ENCODE assay signal across 22 cellular contexts in genomic region chr18:23095463-23095862, GRCh38. TPM values are rescaled to one million over a fixed set of nuclear protein-coding genes. Genes with fewer than 3 reads are reported as not detected.
DNase-seq lines count a peak whose midpoint lies in the region; ATAC-seq and TF ChIP-seq lines count a peak whose summit lies in the region.
"Had no signal": no experiment of that assay in that cellular context is flagged by ENCODE, and none has a peak within 500 bp of the region (broad histone marks: within the 10 kb centered on the region; RNA-seq: fewer than 3 reads in every experiment).

No MANE protein-coding gene starts in this region.

- peaks cover 15% of the 10 kb centered on the region in 2 experiments for H3K4me1 Mint-ChIP-seq in H9

- H3K4me1 ChIP-seq in DND-41 (ENCODE audit: insufficient read depth, low read length) (peaks cover 3% of the 10 kb centered on the region; the same call in 1 of the 2 replicates), H9 (ENCODE audit: insufficient read depth, low read length) (peaks cover 6% of the 10 kb centered on the region), foreskin keratinocyte (no peaks in the 10 kb centered on the region)

- H4K5ac ChIP-seq in H9 (ENCODE audit: insufficient read length, low read depth, low read length), result no peak overlapping the region

- DNase-seq in DND-41 (no peak), H9 (no peak), RPMI8226 (peak; percentile 30), foreskin keratinocyte (no peak), activated T-cell treated with anti-CD3 and anti-CD28 coated beads for 4 hours (no peak), foreskin melanocyte (no peak)
- no peak for DNase-seq in activated naive CD4-positive, alpha-beta T cell (lab: John Stamatoyannopoulos, UW)
- DNase-seq: activated CD8-positive, alpha-beta memory T cell treated with anti-CD3 and anti-CD28 coated beads, Interleukin-2, amount 50 U/mL, for 4 hours; activated naive CD8-positive, alpha-beta T cell treated with anti-CD3 and anti-CD28 coated beads, Interleukin-2, amount 10 ng/mL, durations not matched to agents 7 days and 5 days; effector memory CD8-positive, alpha-beta T cell; head of caudate nucleus; KG1; NCI-H187; NCI-H748 treated with DMSO at 0.1 percent for 48 hours; stimulated activated CD4-positive, alpha-beta T cell treated with anti-CD3 and anti-CD28 coated beads, Interleukin-4, amount 100 ng/mL, for 24 hours had no signal

- H3K4me3 Mint-ChIP-seq in H9, result no peak overlapping the region
- H3K4me3 Mint-ChIP-seq: activated naive CD8-positive, alpha-beta T cell treated with anti-CD3 and anti-CD28 coated beads, Interleukin-2, amount 10 ng/mL, durations not matched to agents 7 days and 5 days; B cell; effector memory CD8-positive, alpha-beta T cell; memory B cell; stimulated activated naive CD8-positive, alpha-beta T cell treated with anti-CD3 and anti-CD28 coated beads, Interleukin-15, Interleukin-2, amounts not matched to agents 100 ng/mL and 50 ng/mL, for 24 hours had no signal

- H3K36me3 ChIP-seq in DND-41 (ENCODE audit: insufficient read depth, low read length), result no peaks in the 10 kb centered on the region
- H3K36me3 ChIP-seq: Peyer's patch, SJSA1, tibial nerve had no signal

- H3K9ac ChIP-seq in DND-41 (ENCODE audit: low read depth, low read length), result no peak overlapping the region
- H3K9ac ChIP-seq in H9 (ENCODE audit: extremely low read depth, insufficient read length, low read length), result no peak overlapping the region

- no peaks in the 10 kb centered on the region for H3K23me2 ChIP-seq in H9 (ENCODE audit: insufficient read length, low read depth, low read length, poor library complexity, severe bottlenecking)

- peaks cover 0 to 2% of the 10 kb centered on the region in 2 experiments; a peak in 1 of 5 replicates for H3K9me3 Mint-ChIP-seq in H9
- H3K9me3 Mint-ChIP-seq: activated naive CD8-positive, alpha-beta T cell treated with anti-CD3 and anti-CD28 coated beads, Interleukin-2, amount 10 ng/mL, durations not matched to agents 7 days and 5 days; activated T-helper 2 cell treated with anti-CD3 and anti-CD28 coated beads, Interferon-gamma antibody, Interleukin-2, Interleukin-4, amounts not matched to agents 10 μg/mL and 5 μg/mL and 100 μg/mL, durations not matched to agents 14 hours and 24 hours and 36 hours; effector memory CD8-positive, alpha-beta T cell; memory B cell; stimulated activated naive CD8-positive, alpha-beta T cell treated with anti-CD3 and anti-CD28 coated beads, Interleukin-15, Interleukin-2, amounts not matched to agents 100 ng/mL and 50 ng/mL, for 24 hours had no signal

- H3K14ac ChIP-seq in H9 (ENCODE audit: insufficient read depth, low read length), result no peak overlapping the region

- no peak overlapping the region for H2BK120ac ChIP-seq in H9 (ENCODE audit: low read depth, low read length, poor library complexity, severe bottlenecking)

- WGBS in H9 (ENCODE audit: extremely low coverage, insufficient read length, low lambda C conversion rate), result no CpG with 5 or more reads among the region's 6 CpGs

- H2AFZ ChIP-seq in DND-41 (ENCODE audit: low read depth, low read length) (no peak overlapping the region), H9 (ENCODE audit: low read length) (no peak overlapping the region)

- H3K79me2 ChIP-seq in DND-41 (ENCODE audit: insufficient read depth, low read length) (no peaks in the 10 kb centered on the region), H9 (ENCODE audit: insufficient read depth, low read length) (no peaks in the 10 kb centered on the region)

- no peak overlapping the region for H4K8ac ChIP-seq in H9 (replicated peaks; ENCODE audit: insufficient read length, low read depth, low read length)

- H3K36me3 Mint-ChIP-seq in H9 (ENCODE audit: insufficient read depth in 1 of 3, low read depth in 3 of 3), result no peaks in the 10 kb centered on the region
- H3K36me3 Mint-ChIP-seq: activated naive CD8-positive, alpha-beta T cell treated with anti-CD3 and anti-CD28 coated beads, Interleukin-2, amount 10 ng/mL, durations not matched to agents 7 days and 5 days; memory B cell had no signal

- H2BK20ac ChIP-seq in H9 (ENCODE audit: low read depth, low read length, poor library complexity, severe bottlenecking), result no peak overlapping the region

- no peak overlapping the region for H3K56ac ChIP-seq in H9 (ENCODE audit: insufficient read length, low read depth, low read length)

- H3K4ac ChIP-seq in H9 (ENCODE audit: low read depth, low read length), result no peak overlapping the region

- no peaks in the 10 kb centered on the region for H3K79me1 ChIP-seq in H9 (ENCODE audit: insufficient read depth, low read depth, low read length, poor library complexity, severe bottlenecking)

- H2BK12ac ChIP-seq in H9 (ENCODE audit: insufficient read length, low read depth, low read length), result no peak overlapping the region

- no peak overlapping the region for H3K23ac ChIP-seq in H9 (ENCODE audit: insufficient read length, low read depth, low read length)

- H2AK5ac ChIP-seq in H9 (ENCODE audit: insufficient read length, low read length), result no peak overlapping the region

- no peak overlapping the region for H3K18ac ChIP-seq in H9 (ENCODE audit: insufficient read length, low read depth, low read length)

- H3K4me3 ChIP-seq in DND-41 (ENCODE audit: low read depth in 1 of 2, low read length in 2 of 2), result no peak overlapping the region
- H3K4me3 ChIP-seq: Peyer's patch, SJSA1, tibial nerve had no signal

- no peaks in the 10 kb centered on the region for H4K20me1 ChIP-seq in DND-41 (ENCODE audit: insufficient read depth, low read length)
- no peaks in the 10 kb centered on the region for H4K20me1 ChIP-seq in H9 (ENCODE audit: control insufficient read depth, insufficient read depth, insufficient read length)

- peak; percentile 26 for TF ChIP-seq CTCF in DND-41 (IDR thresholded peaks at IDR 0.05; ENCODE audit: borderline replicate concordance, extremely low read depth, low read length, poor library complexity, severe bottlenecking)
- peak; percentile 37; the same call in 2 of the 3 replicates for TF ChIP-seq CTCF in H9 (conservative IDR thresholded peaks at IDR 0.05)
- peak; percentile 40 for TF ChIP-seq CTCF in foreskin keratinocyte (conservative IDR thresholded peaks at IDR 0.05)

- H3K27ac Mint-ChIP-seq in H9, result no peak overlapping the region; a peak in 1 of 7 replicates
- H3K27ac Mint-ChIP-seq: activated naive CD8-positive, alpha-beta T cell treated with anti-CD3 and anti-CD28 coated beads, Interleukin-2, amount 10 ng/mL, durations not matched to agents 7 days and 5 days; activated T-helper 2 cell treated with anti-CD3 and anti-CD28 coated beads, Interferon-gamma antibody, Interleukin-2, Interleukin-4, amounts not matched to agents 10 μg/mL and 5 μg/mL and 100 μg/mL, durations not matched to agents 14 hours and 24 hours and 36 hours; B cell; memory B cell; stimulated activated naive CD8-positive, alpha-beta T cell treated with anti-CD3 and anti-CD28 coated beads, Interleukin-15, Interleukin-2, amounts not matched to agents 100 ng/mL and 50 ng/mL, for 24 hours had no signal

- no peak overlapping the region for H2BK5ac ChIP-seq in H9 (ENCODE audit: insufficient read length, low read length)

- H3K9me3 ChIP-seq in DND-41 (ENCODE audit: insufficient read depth, low read length, severe bottlenecking) (no peaks in the 10 kb centered on the region), H9 (ENCODE audit: control insufficient read depth, low read depth, low read length) (no peaks in the 10 kb centered on the region)
- H3K9me3 ChIP-seq: Peyer's patch, SJSA1, tibial nerve had no signal

- H4K91ac ChIP-seq in H9 (ENCODE audit: insufficient read length, low read depth, low read length), result no peak overlapping the region

- H3K4me2 ChIP-seq in DND-41 (ENCODE audit: insufficient read depth, low read length) (no peak overlapping the region), H9 (ENCODE audit: insufficient read depth, insufficient read length, low read length) (no peak overlapping the region)

- H3K27me3 Mint-ChIP-seq in H9 (ENCODE audit: low read depth), result peaks cover 13% of the 10 kb centered on the region
- H3K27me3 Mint-ChIP-seq: stimulated activated naive CD8-positive, alpha-beta T cell treated with anti-CD3 and anti-CD28 coated beads, Interleukin-15, Interleukin-2, amounts not matched to agents 100 ng/mL and 50 ng/mL, for 24 hours had no signal

- H3T11ph ChIP-seq in H9 (ENCODE audit: low read length), result no peak overlapping the region

- no peak for ATAC-seq in DND-41 (ENCODE audit: insufficient read depth, low read depth)
- no peak for ATAC-seq in foreskin keratinocyte
- ATAC-seq: effector memory CD8-positive, alpha-beta T cell had no signal

- H3K27ac ChIP-seq in DND-41 (ENCODE audit: low read length) (no peak overlapping the region), H9 (ENCODE audit: insufficient read length, low read depth, low read length) (no peak overlapping the region), foreskin keratinocyte (no peak overlapping the region)
- H3K27ac ChIP-seq: Peyer's patch, SJSA1, tibial nerve had no signal

- no peak overlapping the region for H2BK15ac ChIP-seq in H9 (ENCODE audit: low read depth, low read length)

- H3K27me3 ChIP-seq in DND-41 (ENCODE audit: insufficient read depth, low read length, poor library complexity) (no peaks in the 10 kb centered on the region), H9 (ENCODE audit: insufficient read depth, low read length) (no peaks in the 10 kb centered on the region), foreskin keratinocyte (peaks cover 14% of the 10 kb centered on the region)
- H3K27me3 ChIP-seq: Peyer's patch, SJSA1, tibial nerve had no signal

RNA-seq across cellular contexts. Expression of gene CABLES1, which starts 39.8 kb away (rescaled TPM):
- total RNA-seq in H9 (2021), result 24.1 and 27.1 TPM in 2 replicates
- 0.24 and 0.35 TPM in 2 replicates for total RNA-seq in foreskin keratinocyte
- 0.09 and 0.39 TPM in 2 replicates for polyA plus RNA-seq in foreskin keratinocyte

Comparison
In these comparisons a context has a peak if more than half of its experiments do, and no peak if none do; other contexts are left out.
1. RNA of gene CABLES1, which starts 39.8 kb away (total RNA-seq): 24.1 to 27.1 TPM in H9; 0.24 to 0.35 TPM in foreskin keratinocyte; every median in the first group is over 10 times any median in the second.
2. Peak in every context shown above with its lines, with median percentiles within 50 percentile points of each other: CTCF ChIP-seq.